8 cellular contexts compared by ENCODE assay signal in the genomic region with DNA sequence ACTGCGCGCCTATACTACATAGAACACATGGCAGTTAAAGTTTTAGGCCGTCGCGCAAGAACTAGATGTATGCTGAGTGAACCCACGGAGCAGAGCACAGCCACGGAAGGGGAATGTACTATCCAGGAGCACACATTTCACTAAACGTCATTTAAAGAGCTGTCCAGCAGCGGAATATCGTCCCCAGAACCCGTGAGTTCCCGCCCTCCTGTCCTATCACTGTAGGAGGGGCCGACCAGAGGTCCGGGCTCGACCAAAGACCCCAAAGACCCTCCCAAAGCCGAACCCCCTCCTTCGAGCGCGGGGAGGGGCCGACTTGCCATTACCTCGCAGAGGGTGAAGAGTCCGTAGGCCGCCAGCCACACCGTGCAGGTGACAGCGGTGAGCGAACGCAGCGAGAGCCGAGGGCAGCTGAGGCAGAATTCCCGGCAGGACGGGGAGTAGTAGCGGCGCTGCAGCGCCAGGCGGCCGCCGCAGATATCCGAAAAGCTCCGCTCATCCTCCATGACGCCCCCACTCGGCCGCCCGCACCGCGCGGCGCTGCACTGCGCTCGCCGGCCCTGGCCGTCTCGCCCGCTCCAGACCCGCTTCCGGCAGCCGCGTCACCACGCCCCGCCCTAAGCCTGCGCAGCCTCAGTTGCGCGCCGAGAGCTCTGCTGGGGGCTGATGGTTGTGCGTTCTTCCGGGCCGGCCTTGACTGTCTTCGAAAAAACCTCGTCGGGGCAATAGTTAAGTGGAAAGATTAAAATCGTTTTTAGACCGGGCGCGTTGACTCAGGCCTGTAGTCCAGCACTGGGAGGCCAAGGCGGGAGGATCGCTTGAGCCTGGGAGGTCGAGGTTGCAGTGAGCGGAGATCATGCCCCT. TPM values are rescaled to one million over a fixed set of nuclear protein-coding genes. Genes with fewer than 3 reads are reported as not detected.
DNase-seq lines count a peak whose midpoint lies in the region; ATAC-seq and TF ChIP-seq lines count a peak whose summit lies in the region.

TSS of gene PIGH (minus strand) at position 571 of the 864 bp plus-strand sequence. CDS start at position 506, 65 bp downstream.

- H3K27ac Mint-ChIP-seq in activated T-cell treated with anti-CD3 and anti-CD28 coated beads, Interleukin-2, amount 50 U/mL, for 24 hours = peak within 1 kb of the TSS; percentile 94

- no peaks in the 10 kb centered on the region for H3K9me2 ChIP-seq in PC-3 (replicated peaks; ENCODE audit: low read length)

- H3K4me3 Mint-ChIP-seq in activated T-cell treated with anti-CD3 and anti-CD28 coated beads, Interleukin-2, amount 50 U/mL, for 24 hours = peak within 1 kb of the TSS; percentile 86

- intact Hi-C loops in PC-3 (cut with micrococcal nuclease) = loop anchor here (1.0 kb wide), 2 partner anchors 19 to 67 kb away; partner anchors contain the start of gene ARG2

- peaks cover 43% of the 10 kb centered on the region for H3K4me1 Mint-ChIP-seq in activated T-cell treated with anti-CD3 and anti-CD28 coated beads, Interleukin-2, amount 50 U/mL, for 24 hours (ENCODE audit: low read depth)

- peak within 1 kb of the TSS; percentile 98 for H2AFZ ChIP-seq in PC-3 (ENCODE audit: low read length)

- H3K9me3 ChIP-seq in PC-3 (ENCODE audit: low read length) = no peaks in the 10 kb centered on the region
- H3K9me3 ChIP-seq in mucosa of stomach (ENCODE audit: control insufficient read depth, low read length) = no peaks in the 10 kb centered on the region

- BruUV-seq in PC-3 (replicated peaks; lab: Mats Ljungman, UMichigan) = no TSS peak

- peak; percentile 86 for ATAC-seq in GM21447 (IDR thresholded peaks at IDR 0.05; ENCODE audit: unreplicated experiment)
- peak; percentile 97 for ATAC-seq in PC-3

- H3K4me3 ChIP-seq in PC-3 (ENCODE audit: low read length) (peak within 1 kb of the TSS; percentile 91), mucosa of stomach (ENCODE audit: low read length) (peak within 1 kb of the TSS; percentile 75)

- H3K4me1 ChIP-seq in PC-3 (ENCODE audit: insufficient read depth, low read length) (peaks cover 14% of the 10 kb centered on the region; the same call in 1 of the 2 replicates), mucosa of stomach (ENCODE audit: control insufficient read depth, insufficient read depth, low read length) (peaks cover 9% of the 10 kb centered on the region)

- peak within 1 kb of the TSS; percentile 93 for H3K4me2 ChIP-seq in PC-3 (ENCODE audit: low read length)

- H3K27ac ChIP-seq in PC-3 (ENCODE audit: low read length) = peak within 1 kb of the TSS; percentile 39

- peaks cover 24% of the 10 kb centered on the region for H3K79me2 ChIP-seq in PC-3 (ENCODE audit: low read length)

- peak; percentile 90 for TF ChIP-seq POLR2A in erythroblast (IDR thresholded peaks at IDR 0.05; ENCODE audit: low read length)

- no peaks in the 10 kb centered on the region for H3K27me3 Mint-ChIP-seq in activated T-cell treated with anti-CD3 and anti-CD28 coated beads, Interleukin-2, amount 50 U/mL, for 24 hours

- H3K36me3 ChIP-seq in PC-3 (ENCODE audit: low read depth, low read length) (no peaks in the 10 kb centered on the region), mucosa of stomach (ENCODE audit: control insufficient read depth, insufficient read depth, low read length) (no peaks in the 10 kb centered on the region)

- H3K27me3 ChIP-seq in PC-3 (ENCODE audit: low read length) (no peaks in the 10 kb centered on the region), mucosa of stomach (ENCODE audit: control insufficient read depth, insufficient read depth, low read length) (no peaks in the 10 kb centered on the region)

- H3F3A ChIP-seq in PC-3 (ENCODE audit: low read length, unreplicated experiment) = no peaks in the 10 kb centered on the region

- H4K20me1 ChIP-seq in PC-3 (ENCODE audit: low read length) = no peaks in the 10 kb centered on the region

- peaks cover 2% of the 10 kb centered on the region for H3K9me3 Mint-ChIP-seq in activated T-cell treated with anti-CD3 and anti-CD28 coated beads, Interleukin-2, amount 50 U/mL, for 24 hours

- peak; percentile 63 for TF ChIP-seq CTCF in PC-3 (conservative IDR thresholded peaks at IDR 0.05; ENCODE audit: low read depth, low read length)

- DNase-seq in DMS114 treated with DMSO at 0.1 percent for 48 hours (lab: John Stamatoyannopoulos, UW; ENCODE audit: unreplicated experiment) = peak; percentile 65
- peak; percentile 83 for DNase-seq in HuH-7 (ENCODE audit: low spot score)
- peak; percentile 88 for DNase-seq in PC-3
- peak; percentile 98 for DNase-seq in activated T-cell treated with anti-CD3 and anti-CD28 coated beads, Interleukin-2, amount 50 U/mL, for 24 hours
- peak; percentile 93 to 96 for DNase-seq in erythroblast (lab: John Stamatoyannopoulos, UW)
- DNase-seq in stimulated activated CD8-positive, alpha-beta memory T cell treated with anti-CD3 and anti-CD28 coated beads, Interleukin-7, amount 100 ng/mL, for 24 hours (ENCODE audit: low read depth) = peak; percentile 90

- CTCF ChIA-PET in PC-3 (lab: Charles Lee) = interaction anchor here (0.6 to 2.2 kb wide), 8 partner anchors 18 to 362 kb away, joined by 3 to 14 read pairs (median 5); no protein-coding TSS in a partner anchor

- peaks cover 34% of the 10 kb centered on the region for H3K36me3 Mint-ChIP-seq in activated T-cell treated with anti-CD3 and anti-CD28 coated beads, Interleukin-2, amount 50 U/mL, for 24 hours (ENCODE audit: low read depth)

- H3K9ac ChIP-seq in PC-3 (ENCODE audit: low read length) (peak within 1 kb of the TSS; percentile 75), mucosa of stomach (ENCODE audit: low read length) (peak within 1 kb of the TSS; percentile 81)

- POLR2A ChIA-PET in PC-3 (lab: Charles Lee; ENCODE audit: unreplicated experiment) = interaction anchor here (0.6 to 1.0 kb wide), 10 partner anchors 9 to 240 kb away, joined by 3 to 20 read pairs (median 4); partner anchors contain the start of genes ARG2 and ATP6V1D

RNA-seq across cellular contexts. Expression of gene PIGH, which starts in this region (rescaled TPM):
- 63.8 and 66.4 TPM in 2 replicates for total RNA-seq in PC-3 (2014; rRNA removed)

Comparison
In these comparisons a context has a peak if more than half of its experiments do, and no peak if none do; other contexts are left out.
1. Peak in every context shown above with its lines: DNase-seq, ATAC-seq, H3K4me3 ChIP-seq and H3K27ac ChIP-seq.